ENCODE assay signal across 17 cellular contexts in the genomic region with DNA sequence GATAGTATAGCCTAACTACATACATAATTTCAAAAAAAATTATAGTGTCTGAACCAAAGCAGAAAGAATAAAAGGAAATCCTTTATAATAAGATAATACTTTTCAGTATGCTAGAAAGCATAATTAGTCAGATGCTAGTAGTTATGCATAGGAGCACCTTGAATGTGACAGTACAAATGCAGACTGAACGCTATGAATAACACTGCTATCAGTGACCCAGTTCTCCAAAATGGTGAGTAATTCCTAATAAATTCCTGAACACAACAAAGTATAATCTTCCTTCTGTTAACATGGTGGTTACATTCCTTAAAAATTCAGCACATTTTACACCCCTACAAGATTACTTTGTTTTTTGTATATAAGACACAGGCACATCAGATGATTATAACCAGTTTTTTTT. TPM values are rescaled to one million over a fixed set of nuclear protein-coding genes. Genes with fewer than 3 reads are reported as not detected.
DNase-seq lines count a peak whose midpoint lies in the region; ATAC-seq and TF ChIP-seq lines count a peak whose summit lies in the region.
"Had no signal": no experiment of that assay in that cellular context is flagged by ENCODE, and none has a peak within 500 bp of the region (broad histone marks: within the 10 kb centered on the region; RNA-seq: fewer than 3 reads in every experiment).

No MANE protein-coding gene starts in this region.

- peaks cover 19% of the 10 kb centered on the region for H3K27me3 Mint-ChIP-seq in activated naive CD4-positive, alpha-beta T cell treated with anti-CD3 and anti-CD28 coated beads, Interleukin-2, amount 10 ng/mL, durations not matched to agents 7 days and 5 days

- H4K20me1 ChIP-seq in Karpas-422 (ENCODE audit: insufficient read depth, low read depth, low read length): peaks cover 13% of the 10 kb centered on the region; the same call in 1 of the 2 replicates

- H3K9me3 ChIP-seq in Karpas-422 (ENCODE audit: low read length) (no peaks in the 10 kb centered on the region), adrenal gland (replicated peaks in 1 of 3) (no peaks in the 10 kb centered on the region), skeletal muscle satellite cell (replicated peaks; ENCODE audit: low read length) (no peaks in the 10 kb centered on the region), aorta (ENCODE audit: control insufficient read depth, low read length) (no peaks in the 10 kb centered on the region), spleen (no peaks in the 10 kb centered on the region)
- H3K9me3 ChIP-seq: transverse colon had no signal

- H3K9ac ChIP-seq in Karpas-422 (ENCODE audit: low read length) (0 out of 2 replicates have a peak overlapping the region, but pooled peaks have one; percentile 89), skeletal muscle satellite cell (ENCODE audit: low read depth, low read length) (no peak overlapping the region)

- H3K27ac ChIP-seq in Karpas-422 (ENCODE audit: low read length) (no peak overlapping the region), adrenal gland (peak overlapping the region in 3 of 5 donors; percentile 84 to 94 (median 92)), aorta (ENCODE audit: low read depth in 1 of 2, low read length in 2 of 2) (no peak overlapping the region), spleen (no peak overlapping the region)
- H3K27ac ChIP-seq: cardiac muscle cell had no signal

- peaks cover 18% of the 10 kb centered on the region for H3K36me3 Mint-ChIP-seq in activated naive CD4-positive, alpha-beta T cell treated with anti-CD3 and anti-CD28 coated beads, Interleukin-2, amount 10 ng/mL, durations not matched to agents 7 days and 5 days

- H3K4me3 ChIP-seq in Karpas-422 (ENCODE audit: low read length) (peak overlapping the region; percentile 94; the same call in 1 of the 2 replicates), adrenal gland (no peak overlapping the region), skeletal muscle satellite cell (ENCODE audit: low read length) (no peak overlapping the region), aorta (ENCODE audit: low read length in 2 of 2) (no peak overlapping the region), spleen (no peak overlapping the region)

- H3K79me2 ChIP-seq in Karpas-422 (ENCODE audit: low read length): peaks cover 36% of the 10 kb centered on the region

- no peaks in the 10 kb centered on the region for H3K9me3 Mint-ChIP-seq in activated naive CD4-positive, alpha-beta T cell treated with anti-CD3 and anti-CD28 coated beads, Interleukin-2, amount 10 ng/mL, durations not matched to agents 7 days and 5 days

- H3K27ac Mint-ChIP-seq in activated naive CD4-positive, alpha-beta T cell treated with anti-CD3 and anti-CD28 coated beads, Interleukin-2, amount 10 ng/mL, durations not matched to agents 7 days and 5 days: no peak overlapping the region

- H3K4me2 ChIP-seq in Karpas-422 (ENCODE audit: low read depth, low read length, poor library complexity, severe bottlenecking) (peak overlapping the region; percentile 77), skeletal muscle satellite cell (ENCODE audit: low read length) (peak overlapping the region; percentile 98)

- peak overlapping the region; percentile 100 for H3K4me3 Mint-ChIP-seq in activated naive CD4-positive, alpha-beta T cell treated with anti-CD3 and anti-CD28 coated beads, Interleukin-2, amount 10 ng/mL, durations not matched to agents 7 days and 5 days

- WGBS in adrenal gland, 4 donors: 46 to 54% (median 48%) methylated on average over 1 of the region's 1 CpG
- 56 to 68% methylated on average over 1 of the region's 1 CpG for WGBS in aorta, 2 donors
- WGBS in spleen, 5 donors: 77 to 98% (median 82%) methylated on average over 1 of the region's 1 CpG

- no peaks in the 10 kb centered on the region for H3K27me3 ChIP-seq in Karpas-422 (ENCODE audit: low read length)
- H3K27me3 ChIP-seq in adrenal gland: no peaks in the 10 kb centered on the region
- no peaks in the 10 kb centered on the region for H3K27me3 ChIP-seq in skeletal muscle satellite cell (ENCODE audit: control insufficient read depth, insufficient read depth, low read length)
- H3K27me3 ChIP-seq in aorta (ENCODE audit: control insufficient read depth in 1 of 2, insufficient read depth in 2 of 2, low read length in 1 of 2): no peaks in the 10 kb centered on the region
- H3K27me3 ChIP-seq in spleen (replicated peaks in 1 of 7): no peaks in the 10 kb centered on the region
- H3K27me3 ChIP-seq: cardiac muscle cell, transverse colon had no signal

- TF ChIP-seq POLR2A in adrenal gland (IDR thresholded peaks at IDR 0.05) (peak in 1 of 2 donors; percentile 42), spleen (IDR thresholded peaks at IDR 0.05) (no peak)

- TF ChIP-seq CTCF in adrenal gland (IDR thresholded peaks at IDR 0.05) (no peak), spleen (IDR thresholded peaks at IDR 0.05 in 8 of 11, conservative IDR thresholded peaks at IDR 0.05 in 3 of 11) (no peak)

- H3K36me3 ChIP-seq in Karpas-422 (ENCODE audit: insufficient read depth, low read length): no peaks in the 10 kb centered on the region
- peaks cover 0 to 15% of the 10 kb centered on the region in 2 donors for H3K36me3 ChIP-seq in adrenal gland (replicated peaks in 1 of 2)
- peaks cover 26% of the 10 kb centered on the region for H3K36me3 ChIP-seq in skeletal muscle satellite cell (ENCODE audit: insufficient read depth, low read length)
- H3K36me3 ChIP-seq in aorta (ENCODE audit: control insufficient read depth in 1 of 2, insufficient read depth in 2 of 2, low read length in 1 of 2): no peaks in the 10 kb centered on the region
- peaks cover 0 to 22% (median 13%) of the 10 kb centered on the region in 6 donors for H3K36me3 ChIP-seq in spleen
- H3K36me3 ChIP-seq: cardiac muscle cell had no signal

- intact Hi-C loops in adrenal gland (cut with DNase I): no loop called here
- intact Hi-C loops in aorta (cut with DNase I): no loop called here
- intact Hi-C loops in spleen (cut with DNase I; ENCODE audit: low total_unique reads): no loop called here

- ATAC-seq in aorta (ENCODE audit: low FRiP score): no peak
- ATAC-seq: activated CD4-positive, CD25-positive, alpha-beta regulatory T cell treated with anti-CD3 and anti-CD28 coated beads, Interleukin-2, amount 50 U/mL, for 24 hours; left lobe of liver; right cardiac atrium had no signal

- CTCF ChIA-PET in activated naive CD4-positive, alpha-beta T cell treated with anti-CD3 and anti-CD28 coated beads, Interleukin-2, amount 10 ng/mL, durations not matched to agents 7 days and 5 days (lab: Charles Lee): interaction anchor here (1.5 kb wide), 1 partner anchor 13 kb away, joined by 5 read pairs; no protein-coding TSS in a partner anchor

- DNase-seq in activated naive CD4-positive, alpha-beta T cell treated with anti-CD3 and anti-CD28 coated beads, Interleukin-2, amount 10 ng/mL, durations not matched to agents 7 days and 5 days: no peak
- DNase-seq in activated naive CD4-positive, alpha-beta T cell (lab: John Stamatoyannopoulos, UW): no peak
- DNase-seq in Karpas-422 (no peak), adrenal gland (no peak), SKM-1 (lab: John Stamatoyannopoulos, UW; ENCODE audit: unreplicated experiment) (no peak), aorta (no peak), spleen (no peak)
- DNase-seq: NCI-H1930; NCI-H526; right cardiac atrium; stimulated activated CD4-positive, alpha-beta T cell treated with anti-CD3 and anti-CD28 coated beads, Interleukin-2, amount 100 ng/mL, for 48 hours; transverse colon had no signal

- peaks cover 56% of the 10 kb centered on the region for H3K4me1 Mint-ChIP-seq in activated naive CD4-positive, alpha-beta T cell treated with anti-CD3 and anti-CD28 coated beads, Interleukin-2, amount 10 ng/mL, durations not matched to agents 7 days and 5 days

- no peaks in the 10 kb centered on the region for H3K9me2 ChIP-seq in Karpas-422 (replicated peaks; ENCODE audit: insufficient read depth, low read length)

- H3K4me1 ChIP-seq in Karpas-422 (ENCODE audit: low read length): peaks cover 29% of the 10 kb centered on the region
- H3K4me1 ChIP-seq in adrenal gland (replicated peaks in 1 of 2): peaks cover 26 to 41% of the 10 kb centered on the region in 2 donors
- peaks cover 29% of the 10 kb centered on the region for H3K4me1 ChIP-seq in skeletal muscle satellite cell (ENCODE audit: control insufficient read depth, insufficient read depth, low read length)
- H3K4me1 ChIP-seq in aorta (ENCODE audit: control insufficient read depth in 1 of 2, insufficient read depth in 2 of 2, low read length in 2 of 2): no peaks in the 10 kb centered on the region
- peaks cover 21 to 66% (median 46%) of the 10 kb centered on the region in 6 donors for H3K4me1 ChIP-seq in spleen

- H2AFZ ChIP-seq in Karpas-422 (ENCODE audit: low read length): no peak overlapping the region

RNA-seq across cellular contexts. Expression of gene CHPF2, which starts 1.2 kb away (rescaled TPM):
- total RNA-seq in Karpas-422 (2014; rRNA removed; shearing (Covaris generic); ENCODE audit: low replicate concordance): 24.7 and 33.2 TPM in 2 replicates
- total RNA-seq in adrenal gland (10 to 100 TPM; 42.9 to 84.1 (median 63.2) TPM), aorta (10 to 100 TPM; 49.1 to 51.6 TPM), spleen (10 to 100 TPM; 39.9 to 55.4 (median 47.6) TPM)
- polyA plus RNA-seq in adrenal gland (10 to 100 TPM; 15.8 to 87.8 (median 58.7) TPM), aorta (10 to 100 TPM in 1 of 2 donors, 1 to 10 TPM in 1; 7.8 to 53.5 TPM), spleen (10 to 100 TPM; 16.3 to 30.0 (median 27.8) TPM)
- total RNA-seq in skeletal muscle satellite cell (2012; rRNA removed): 64.9 and 65.4 TPM in 2 replicates

RNA-seq across cellular contexts. Expression of gene ABCF2, which starts 4.1 kb away (rescaled TPM):
- 31.2 and 48.6 TPM in 2 replicates for total RNA-seq in Karpas-422 (2014; rRNA removed; shearing (Covaris generic); ENCODE audit: low replicate concordance)
- 100 to 1,000 TPM in 1 of 8 donors, 10 to 100 TPM in 7; 20.8 to 110 (median 31.0) TPM for total RNA-seq in adrenal gland
- polyA plus RNA-seq in adrenal gland: 10 to 100 TPM; 15.6 to 36.9 (median 16.1) TPM
- total RNA-seq in skeletal muscle satellite cell (2012; rRNA removed): 81.7 and 89.0 TPM in 2 replicates
- total RNA-seq in aorta: 10 to 100 TPM; 15.8 to 25.8 TPM
- polyA plus RNA-seq in aorta: 10 to 100 TPM; 14.3 to 15.9 TPM
- total RNA-seq in spleen: 10 to 100 TPM; 22.7 to 30.0 (median 29.8) TPM
- 10 to 100 TPM in 2 of 3 donors, 1 to 10 TPM in 1; 9.2 to 19.3 (median 12.9) TPM for polyA plus RNA-seq in spleen

RNA-seq across cellular contexts. Expression of gene SMARCD3, which starts 17.4 kb away (rescaled TPM):
- 3.2 and 8.7 TPM in 2 replicates for total RNA-seq in Karpas-422 (2014; rRNA removed; shearing (Covaris generic); ENCODE audit: low replicate concordance)
- total RNA-seq in adrenal gland: 100 to 1,000 TPM in 5 of 8 donors, 10 to 100 TPM in 3; 62.7 to 147 (median 105) TPM
- polyA plus RNA-seq in adrenal gland: 100 to 1,000 TPM in 2 of 3 donors, 10 to 100 TPM in 1; 46.4 to 194 (median 147) TPM
- total RNA-seq in skeletal muscle satellite cell (2012; rRNA removed): 19.5 and 28.6 TPM in 2 replicates
- 10 to 100 TPM; 52.4 to 84.4 TPM for total RNA-seq in aorta
- polyA plus RNA-seq in aorta: 100 to 1,000 TPM in 1 of 2 donors, 10 to 100 TPM in 1; 48.5 to 182 TPM
- total RNA-seq in spleen: 10 to 100 TPM; 12.0 to 40.2 (median 18.1) TPM
- polyA plus RNA-seq in spleen: 10 to 100 TPM in 2 of 3 donors, 1 to 10 TPM in 1; 8.8 to 16.2 (median 15.1) TPM

RNA-seq across cellular contexts. Expression of gene H2BK1, which starts 20.8 kb away (rescaled TPM):
- not detected in 2 replicates for total RNA-seq in Karpas-422 (2014; rRNA removed; shearing (Covaris generic); ENCODE audit: low replicate concordance)
- total RNA-seq in adrenal gland (not detected), aorta (1 to 10 TPM in 1 of 2 donors, not detected in 1; 2.2 TPM), spleen (not detected)
- polyA plus RNA-seq in adrenal gland (not detected), aorta (not detected), spleen (under 1 TPM in 1 of 3 donors, not detected in 2; 0.24 TPM)
- not detected in 2 replicates for total RNA-seq in skeletal muscle satellite cell (2012; rRNA removed)
- total RNA-seq: cardiac muscle cell, left lobe of liver, myocyte, right cardiac atrium, transverse colon had no signal
- polyA plus RNA-seq: cardiac muscle cell, right cardiac atrium had no signal

RNA-seq across cellular contexts. Expression of gene ASB10, which starts 44.0 kb away (rescaled TPM):
- total RNA-seq in Karpas-422 (2014; rRNA removed; shearing (Covaris generic); ENCODE audit: low replicate concordance): not detected in 2 replicates
- total RNA-seq in adrenal gland (not detected), aorta (not detected), spleen (not detected)
- polyA plus RNA-seq in adrenal gland (not detected), aorta (not detected), spleen (not detected)
- total RNA-seq in skeletal muscle satellite cell (2012; rRNA removed): not detected in 2 replicates
- total RNA-seq: left lobe of liver, transverse colon had no signal
- polyA plus RNA-seq: cardiac muscle cell had no signal

Comparison
In these comparisons a context has a peak if more than half of its experiments do, and no peak if none do; other contexts are left out.
1. H3K27ac ChIP-seq: peak in adrenal gland (3 of 5); none in Karpas-422 (single experiment), aorta (0 of 2) and spleen (0 of 8).